17 cellular contexts compared by ENCODE assay signal in genomic region chr9:77251050-77251449, GRCh38.
"Had no signal": no experiment of that assay in that cellular context is flagged by ENCODE, and none has a peak within 500 bp of the region (broad histone marks: within the 10 kb centered on the region; RNA-seq: fewer than 3 reads in every experiment).

No MANE protein-coding gene starts in this region.

- H3K4me3 Mint-ChIP-seq: activated B cell treated with CpG ODN at 0.5 μM for 24 hours; activated CD4-positive, alpha-beta T cell treated with anti-CD3 and anti-CD28 coated beads for 36 hours; activated naive CD4-positive, alpha-beta T cell treated with anti-CD3 and anti-CD28 coated beads for 36 hours; brain; natural killer cell treated with Interleukin-12 subunit alpha and Interleukin-12 subunit beta and Interleukin-15 and Interleukin-18, amount 100 ng/mL, for 72 hours; T-helper 17 cell had no signal

- H3K27me3 Mint-ChIP-seq: activated B cell treated with CpG ODN at 0.5 μM for 24 hours; activated CD4-positive, alpha-beta T cell treated with anti-CD3 and anti-CD28 coated beads for 36 hours; brain; natural killer cell treated with Interleukin-12 subunit alpha and Interleukin-12 subunit beta and Interleukin-15 and Interleukin-18, amount 100 ng/mL, for 72 hours; T-helper 17 cell had no signal

- H3K27ac Mint-ChIP-seq: activated B cell treated with CpG ODN at 0.5 μM for 24 hours; activated CD4-positive, alpha-beta T cell treated with anti-CD3 and anti-CD28 coated beads for 36 hours; activated naive CD4-positive, alpha-beta T cell treated with anti-CD3 and anti-CD28 coated beads for 36 hours; brain; natural killer cell treated with Interleukin-12 subunit alpha and Interleukin-12 subunit beta and Interleukin-15 and Interleukin-18, amount 100 ng/mL, for 72 hours; T-helper 17 cell had no signal

- H3K4me3 ChIP-seq: left ventricle myocardium inferior, ovary, prostate gland, upper lobe of right lung had no signal

- H3K4me1 Mint-ChIP-seq: activated B cell treated with CpG ODN at 0.5 μM for 24 hours; activated CD4-positive, alpha-beta T cell treated with anti-CD3 and anti-CD28 coated beads for 36 hours; brain had no signal

- DNase-seq: activated B cell treated with CpG ODN at 0.5 μM for 24 hours; activated CD4-positive, alpha-beta T cell treated with anti-CD3 and anti-CD28 coated beads for 36 hours; activated CD4-positive, alpha-beta T cell treated with anti-CD3 and anti-CD28 coated beads, Interleukin-2, amount 50 U/mL, for 4 hours; activated naive CD4-positive, alpha-beta T cell treated with anti-CD3 and anti-CD28 coated beads for 36 hours; activated T-cell treated with anti-CD3 and anti-CD28 coated beads, Interleukin-2, amount 50 U/mL, for 48 hours; erythroblast; foreskin melanocyte; hypothalamus; left ventricle myocardium inferior; ovary; stimulated activated CD4-positive, alpha-beta T cell treated with anti-CD3 and anti-CD28 coated beads, Interleukin-4, amount 100 ng/mL, for 24 hours; stimulated activated naive CD4-positive, alpha-beta T cell treated with Interleukin-2 at 50 U/mL for 16 hours; T-helper 17 cell; upper lobe of right lung had no signal

- ATAC-seq: activated CD4-positive, alpha-beta T cell treated with anti-CD3 and anti-CD28 coated beads for 36 hours; natural killer cell treated with Interleukin-12 subunit alpha and Interleukin-12 subunit beta and Interleukin-15 and Interleukin-18, amount 100 ng/mL, for 72 hours; T-helper 17 cell; upper lobe of right lung had no signal
